In the genomic region with DNA sequence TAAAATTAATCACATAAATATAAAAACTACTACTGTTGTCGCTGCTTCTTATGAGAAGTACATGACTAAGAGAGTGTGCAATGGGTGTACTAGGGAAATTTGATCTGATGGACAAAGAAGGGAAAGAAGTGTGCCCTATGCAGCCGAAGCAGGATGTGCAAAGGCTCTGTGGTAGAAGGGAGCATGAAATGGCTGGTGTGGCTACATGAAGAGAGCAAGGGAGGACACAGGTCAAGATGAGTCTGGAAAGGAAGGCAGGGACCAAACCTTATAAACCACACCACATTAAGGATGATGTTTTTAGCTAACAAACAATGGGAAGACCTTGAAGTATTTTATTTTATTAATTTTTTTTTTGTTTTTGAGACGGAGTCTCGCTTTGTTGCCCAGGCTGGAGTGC, we compare ENCODE assay signal across 31 cellular contexts. TPM values are rescaled to one million over a fixed set of nuclear protein-coding genes. Genes with fewer than 3 reads are reported as not detected.
"Had no signal": no experiment of that assay in that cellular context is flagged by ENCODE, and none has a peak within 500 bp of the region (broad histone marks: within the 10 kb centered on the region; RNA-seq: fewer than 3 reads in every experiment).

No MANE protein-coding gene starts in this region.

- H3K4me1 Mint-ChIP-seq: WTC11 had no signal

- H3K9me3 Mint-ChIP-seq: activated CD4-positive, alpha-beta T cell treated with anti-CD3 and anti-CD28 coated beads, Interleukin-2, amount 10 ng/mL, durations not matched to agents 7 days and 5 days; activated CD8-positive, alpha-beta T cell treated with anti-CD3 and anti-CD28 coated beads for 36 hours; activated T-cell treated with anti-CD3 and anti-CD28 coated beads, Interleukin-2, amount 50 U/mL, for 4 hours; activated T-helper 17 cell treated with anti-CD3 and anti-CD28 coated beads, Interleukin-2, amount 50 U/mL, for 72 hours; central memory CD8-positive, alpha-beta T cell; WTC11 had no signal

- H3K27ac ChIP-seq: brain microvascular endothelial cell, VCaP had no signal

- ATAC-seq: activated CD8-positive, alpha-beta T cell treated with anti-CD3 and anti-CD28 coated beads for 36 hours; activated T-cell treated with anti-CD3 and anti-CD28 coated beads, Interleukin-2, amount 50 U/mL, for 4 hours; activated T-helper 17 cell treated with anti-CD3 and anti-CD28 coated beads, Interleukin-2, amount 50 U/mL, for 72 hours; WTC11 had no signal

- H3K27ac Mint-ChIP-seq: activated CD4-positive, alpha-beta T cell treated with anti-CD3 and anti-CD28 coated beads, Interleukin-2, amount 10 ng/mL, durations not matched to agents 7 days and 5 days; activated CD8-positive, alpha-beta T cell treated with anti-CD3 and anti-CD28 coated beads for 36 hours; activated naive CD8-positive, alpha-beta T cell; activated T-helper 17 cell treated with anti-CD3 and anti-CD28 coated beads, Interleukin-2, amount 50 U/mL, for 72 hours; WTC11 had no signal

- H3K4me3 Mint-ChIP-seq: activated CD4-positive, alpha-beta T cell treated with anti-CD3 and anti-CD28 coated beads, Interleukin-2, amount 10 ng/mL, durations not matched to agents 7 days and 5 days; activated CD8-positive, alpha-beta T cell treated with anti-CD3 and anti-CD28 coated beads for 36 hours; activated naive CD8-positive, alpha-beta T cell; activated T-cell treated with anti-CD3 and anti-CD28 coated beads, Interleukin-2, amount 50 U/mL, for 4 hours; activated T-helper 17 cell treated with anti-CD3 and anti-CD28 coated beads, Interleukin-2, amount 50 U/mL, for 72 hours; central memory CD8-positive, alpha-beta T cell; WTC11 had no signal

- DNase-seq: activated CD4-positive, alpha-beta T cell treated with anti-CD3 and anti-CD28 coated beads for 1 hour; activated CD4-positive, alpha-beta T cell treated with anti-CD3 and anti-CD28 coated beads for 4 hours; activated CD4-positive, alpha-beta T cell treated with anti-CD3 and anti-CD28 coated beads, Interleukin-2, amount 10 ng/mL, durations not matched to agents 7 days and 5 days; activated CD4-positive, alpha-beta T cell treated with anti-CD3 and anti-CD28 coated beads, Interleukin-2, amount 50 U/mL, for 48 hours; activated CD8-positive, alpha-beta memory T cell treated with anti-CD3 and anti-CD28 coated beads for 24 hours; activated CD8-positive, alpha-beta T cell treated with anti-CD3 and anti-CD28 coated beads for 36 hours; activated effector memory CD4-positive, alpha-beta T cell treated with Interleukin-2 at 50 U/mL for 16 hours; activated gamma-delta T cell treated with Interleukin-2 at 50 U/mL for 16 hours; activated naive CD4-positive, alpha-beta T cell treated with anti-CD3 and anti-CD28 coated beads, Interleukin-2, amount 50 U/mL, for 16 hours; activated naive CD4-positive, alpha-beta T cell treated with Interleukin-2 at 50 U/mL for 16 hours; activated T-cell treated with anti-CD3 and anti-CD28 coated beads, Interleukin-2, amount 50 U/mL, for 4 hours; amniotic stem cell; anterior cingulate cortex; brain microvascular endothelial cell; cortex of kidney; dermis blood vessel endothelial cell; effector CD8-positive, alpha-beta T cell; foreskin fibroblast; head of caudate nucleus; T-helper 2 cell had no signal

- H3K36me3 Mint-ChIP-seq: WTC11 had no signal

- FAIRE-seq: astrocyte, endometrium, endothelial cell of umbilical vein, frontal cortex had no signal

- H3K36me3 ChIP-seq: brain microvascular endothelial cell had no signal

- H3K27me3 Mint-ChIP-seq: activated naive CD8-positive, alpha-beta T cell had no signal

RNA-seq across cellular contexts. Expression of a gene that starts 20.0 kb away (rescaled TPM):
- total RNA-seq: activated CD4-positive, alpha-beta T cell treated with anti-CD3 and anti-CD28 coated beads, Interleukin-2, amount 10 ng/mL, durations not matched to agents 7 days and 5 days; activated CD8-positive, alpha-beta T cell treated with anti-CD3 and anti-CD28 coated beads for 36 hours; activated T-cell treated with anti-CD3 and anti-CD28 coated beads, Interleukin-2, amount 50 U/mL, for 4 hours; activated T-helper 17 cell treated with anti-CD3 and anti-CD28 coated beads, Interleukin-2, amount 50 U/mL, for 72 hours; cardiac septum; endothelial cell of umbilical vein; T-helper 1 cell treated with Interleukin-12 subunit alpha and Interleukin-12 subunit beta and Interleukin-4 antibody, amounts not matched to agents 30 ng/mL and 1 ng/mL, for 36 hours; WTC11 had no signal
- polyA plus RNA-seq: endothelial cell of umbilical vein had no signal
